Comparison of ENCODE assay signal across 24 cellular contexts in genomic region chr15:59841036-59841435, GRCh38.
"Had no signal": no experiment of that assay in that cellular context is flagged by ENCODE, and none has a peak within 500 bp of the region (broad histone marks: within the 10 kb centered on the region; RNA-seq: fewer than 3 reads in every experiment).

No MANE protein-coding gene starts in this region.

- H3K4me3 ChIP-seq: neural progenitor cell, ovary, psoas muscle, right lobe of liver, sigmoid colon, stomach, thoracic aorta, thyroid gland, tibial nerve, upper lobe of left lung, vagina had no signal

- H3K9me3 ChIP-seq: ovary, psoas muscle, right lobe of liver, sigmoid colon, stomach, thoracic aorta, thyroid gland, tibial nerve, upper lobe of left lung, vagina had no signal

- FAIRE-seq: small intestine, urothelium cell line had no signal

- H3K4me1 ChIP-seq: parathyroid adenoma, psoas muscle, right lobe of liver, sigmoid colon, stomach, thyroid gland, tibial nerve, upper lobe of left lung, vagina had no signal

- DNase-seq: natural killer cell; occipital lobe; ovary; posterior cingulate gyrus; psoas muscle; right cardiac atrium; right lobe of liver; sigmoid colon; small intestine; stimulated activated CD4-positive, alpha-beta T cell treated with anti-CD3 and anti-CD28 coated beads, Interleukin-15, amount 100 ng/mL, for 24 hours; stimulated activated CD4-positive, alpha-beta T cell treated with anti-CD3 and anti-CD28 coated beads, Interleukin-2, amount 100 ng/mL, for 24 hours; stimulated activated CD4-positive, alpha-beta T cell treated with anti-CD3 and anti-CD28 coated beads, Interleukin-2, amount 100 ng/mL, for 48 hours; stimulated activated CD4-positive, alpha-beta T cell treated with anti-CD3 and anti-CD28 coated beads, Interleukin-4, amount 100 ng/mL, for 24 hours; stimulated activated naive B cell treated with anti-CD40 and anti-IgM and Interleukin-4, amounts not matched to agents 10 μg/mL and 1 μg/mL and 100 μg/mL, for 72 hours; stimulated activated naive CD4-positive, alpha-beta T cell treated with Interleukin-2 at 50 U/mL for 16 hours; stomach; thyroid gland; upper lobe of left lung had no signal

- H3K27ac ChIP-seq: neural progenitor cell, ovary, parathyroid adenoma, psoas muscle, right lobe of liver, sigmoid colon, stomach, thoracic aorta, thyroid gland, tibial nerve, upper lobe of left lung, vagina had no signal

- H3K27me3 ChIP-seq: neural progenitor cell, ovary, right lobe of liver, sigmoid colon, thyroid gland, upper lobe of left lung, vagina had no signal

- H3K36me3 ChIP-seq: neural progenitor cell, ovary, right lobe of liver, sigmoid colon, stomach, thoracic aorta, thyroid gland, tibial nerve, upper lobe of left lung, vagina had no signal
